In genomic region chr16:88064889-88065746, GRCh38 we compare ENCODE assay signal across 22 cellular contexts.
DNase-seq lines count a peak whose midpoint lies in the region; ATAC-seq, FAIRE-seq and TF ChIP-seq lines count a peak whose summit lies in the region.
"Had no signal": no experiment of that assay in that cellular context is flagged by ENCODE, and none has a peak within 500 bp of the region (broad histone marks: within the 10 kb centered on the region; RNA-seq: fewer than 3 reads in every experiment).

No MANE protein-coding gene starts in this region.

- H2BK12ac ChIP-seq in H1 (ENCODE audit: low read depth, low read length) (no peak overlapping the region), trophoblast cell (ENCODE audit: low read length) (no peak overlapping the region)

- H3K4me1 ChIP-seq in HepG2 (ENCODE audit: insufficient read depth, low read length) (no peaks in the 10 kb centered on the region), right lobe of liver (no peaks in the 10 kb centered on the region), H1 (replicated peaks in 1 of 4; ENCODE audit: control insufficient read depth in 3 of 4, insufficient read depth in 4 of 4, low read length in 3 of 4) (peaks cover 0 to 10% (median 6%) of the 10 kb centered on the region in 4 experiments; a peak in 4 of 7 replicates), trophoblast cell (ENCODE audit: control insufficient read depth in 1 of 2, insufficient read depth in 2 of 2, low read length in 2 of 2) (peaks cover 19 to 20% of the 10 kb centered on the region in 2 experiments)

- no peak for FAIRE-seq in HepG2 (lab: Jason Lieb, UNC)
- FAIRE-seq in H1 (lab: Jason Lieb, UNC): no peak
- FAIRE-seq: D721Med had no signal

- H2AK5ac ChIP-seq in H1 (ENCODE audit: low read depth, low read length): no peak overlapping the region
- no peak overlapping the region for H2AK5ac ChIP-seq in trophoblast cell (ENCODE audit: low read length)

- peak overlapping the region; percentile 9 for H4K5ac ChIP-seq in H1 (ENCODE audit: insufficient read length, low read depth, low read length)

- H2AFZ ChIP-seq in HepG2 (ENCODE audit: low read length) (no peak overlapping the region), H1 (ENCODE audit: low read length) (no peak overlapping the region), trophoblast cell (ENCODE audit: insufficient read depth, low read length, poor library complexity) (no peak overlapping the region)
- H2AFZ ChIP-seq: hepatocyte had no signal

- H3K4me3 Mint-ChIP-seq in nephron: no peak overlapping the region
- H3K4me3 Mint-ChIP-seq: activated naive CD8-positive, alpha-beta T cell; activated T-helper 1 cell treated with anti-CD3 and anti-CD28 coated beads, Interleukin-12 subunit alpha, Interleukin-12 subunit beta, Interleukin-2, Interleukin-4 antibody, amounts not matched to agents 30 ng/mL and 10 ng/mL and 1 ng/mL, durations not matched to agents 14 hours and 24 hours and 36 hours had no signal

- CTCF ChIA-PET in HepG2 (lab: Yijun Ruan, JAX; ENCODE audit: low intra/inter-chr PET ratio, low total read pairs): no interaction called here
- CTCF ChIA-PET in H1 (lab: Charles Lee; ENCODE audit: partially characterized antibody): no interaction called here

- peak overlapping the region; percentile 58 for H2BK120ac ChIP-seq in H1 (replicated peaks; ENCODE audit: low read depth, low read length)
- no peak overlapping the region for H2BK120ac ChIP-seq in trophoblast cell (ENCODE audit: insufficient read depth, low read length, poor library complexity)

- no peak overlapping the region for H2BK15ac ChIP-seq in H1 (ENCODE audit: low read length)

- H4K20me1 ChIP-seq in HepG2 (ENCODE audit: insufficient read depth, low read length) (no peaks in the 10 kb centered on the region), H1 (replicated peaks in 1 of 2; ENCODE audit: control insufficient read depth in 1 of 2, insufficient read depth in 2 of 2, low read length in 2 of 2) (no peaks in the 10 kb centered on the region)

- peak overlapping the region in 2 of 3 experiments; percentile 42 to 63 for H3K27ac Mint-ChIP-seq in nephron
- H3K27ac Mint-ChIP-seq: activated naive CD8-positive, alpha-beta T cell; activated T-helper 1 cell treated with anti-CD3 and anti-CD28 coated beads, Interleukin-12 subunit alpha, Interleukin-12 subunit beta, Interleukin-2, Interleukin-4 antibody, amounts not matched to agents 30 ng/mL and 10 ng/mL and 1 ng/mL, durations not matched to agents 14 hours and 24 hours and 36 hours had no signal

- H3K23ac ChIP-seq in H1 (ENCODE audit: insufficient read length): no peak overlapping the region
- H3K23ac ChIP-seq in trophoblast cell (ENCODE audit: low read length): no peak overlapping the region

- TF ChIP-seq EP300 in HepG2 (IDR thresholded peaks at IDR 0.05; ENCODE audit: low read depth in 2 of 2, low read length in 2 of 2) (no peak), HepG2 (CRISPR knock-in tag; IDR thresholded peaks at IDR 0.05; ENCODE audit: borderline replicate concordance) (no peak), H1 (IDR thresholded peaks at IDR 0.05; ENCODE audit: borderline replicate concordance in 1 of 2, low read depth in 2 of 2, low read length in 2 of 2) (no peak)

- no TSS peak for BruUV-seq in HepG2 (replicated peaks; lab: Mats Ljungman, UMichigan)

- no peaks in the 10 kb centered on the region for H3K27me3 ChIP-seq in HepG2 (ENCODE audit: control insufficient read depth in 1 of 2, insufficient read depth in 2 of 2, low read length in 2 of 2)
- no peaks in the 10 kb centered on the region for H3K27me3 ChIP-seq in right lobe of liver
- no peaks in the 10 kb centered on the region for H3K27me3 ChIP-seq in H1 (replicated peaks in 1 of 4; ENCODE audit: control insufficient read depth in 3 of 4, extremely low read depth in 1 of 4, insufficient read depth in 3 of 4, low read length in 3 of 4)
- no peaks in the 10 kb centered on the region for H3K27me3 ChIP-seq in trophoblast cell (ENCODE audit: insufficient read depth, low read length)
- H3K27me3 ChIP-seq: hepatocyte had no signal

- H3K27ac ChIP-seq in HepG2 (ENCODE audit: extremely low read length, insufficient read depth, low read length): no peak overlapping the region
- H3K27ac ChIP-seq in right lobe of liver: no peak overlapping the region
- H3K27ac ChIP-seq in H1 (ENCODE audit: low read depth, low read length): no peak overlapping the region
- H3K27ac ChIP-seq in trophoblast cell (ENCODE audit: low read depth, low read length): no peak overlapping the region
- H3K27ac ChIP-seq: coronary artery, hepatocyte, SK-N-MC had no signal

- H3K79me1 ChIP-seq in H1 (ENCODE audit: low read depth, low read length) (no peaks in the 10 kb centered on the region), trophoblast cell (ENCODE audit: low read length) (peaks cover 8% of the 10 kb centered on the region)

- H3K36me3 Mint-ChIP-seq in nephron (ENCODE audit: low read depth): peaks cover 13% of the 10 kb centered on the region

- peaks cover 42% of the 10 kb centered on the region for H3K4me1 Mint-ChIP-seq in nephron

- H3K18ac ChIP-seq in H1 (ENCODE audit: extremely low read depth, low read length) (no peak overlapping the region; the same call in 1 of the 2 replicates), trophoblast cell (ENCODE audit: low read length) (no peak overlapping the region)

- no peak overlapping the region for H3K56ac ChIP-seq in H1 (replicated peaks; ENCODE audit: insufficient read length, low read depth, low read length)

- no peak overlapping the region for H4K91ac ChIP-seq in H1 (replicated peaks; ENCODE audit: insufficient read length, low read length)
- H4K91ac ChIP-seq in trophoblast cell (ENCODE audit: low read depth, low read length): no peak overlapping the region

- TF ChIP-seq RAD21 in HepG2 (CRISPR knock-in tag; IDR thresholded peaks at IDR 0.05): no peak
- TF ChIP-seq RAD21 in H1 (IDR thresholded peaks at IDR 0.05 in 1 of 2, conservative IDR thresholded peaks at IDR 0.05 in 1 of 2; ENCODE audit: low read depth in 2 of 2, low read length in 2 of 2): no peak

- in situ Hi-C loops in HepG2 (cut with HindIII; ENCODE audit: extremely low pct_ligation_motif_present, low pct_unique_long_range_greater_than_20kb): no loop called here

- 92% methylated on average over 19 of the region's 19 CpGs for WGBS in HepG2 (ENCODE audit: low lambda C conversion rate)
- WGBS in right lobe of liver (ENCODE audit: insufficient coverage, low coverage, low lambda C conversion rate, missing lambda C conversion rate): 98% methylated on average over 9 of the region's 19 CpGs
- 83% methylated on average over 19 of the region's 19 CpGs; no CpG with 5 or more reads in 1 of the 2 experiments for WGBS in H1 (ENCODE audit: extremely low coverage in 1 of 2, insufficient coverage in 1 of 2, insufficient read length in 1 of 2, insufficient replicate concordance in 2 of 2, low coverage in 1 of 2, low lambda C conversion rate in 2 of 2, missing lambda C conversion rate in 1 of 2), 2 experiments
- no CpG with 5 or more reads among the region's 19 CpGs for WGBS in trophoblast cell (ENCODE audit: extremely low coverage, insufficient coverage, insufficient read length)

- POLR2A ChIA-PET in HepG2 (lab: Yijun Ruan, JAX) (no interaction called here), H1 (lab: Charles Lee; ENCODE audit: partially characterized antibody) (no interaction called here)

- no peak overlapping the region for H3K14ac ChIP-seq in H1 (ENCODE audit: insufficient read length)
- no peak overlapping the region for H3K14ac ChIP-seq in trophoblast cell (ENCODE audit: low read length)

- H4K12ac ChIP-seq in trophoblast cell (ENCODE audit: low read depth, low read length): no peak overlapping the region

- no peak overlapping the region for H3K9ac ChIP-seq in HepG2 (ENCODE audit: insufficient read depth, low read depth, low read length)
- no peak overlapping the region for H3K9ac ChIP-seq in H1 (replicated peaks in 1 of 4; ENCODE audit: extremely low read depth in 1 of 4, low read depth in 3 of 4, low read length in 3 of 4)
- no peak overlapping the region for H3K9ac ChIP-seq in trophoblast cell (ENCODE audit: low read length)

- no peak overlapping the region for H2BK20ac ChIP-seq in H1 (ENCODE audit: low read length)

- H3K4ac ChIP-seq in H1 (replicated peaks; ENCODE audit: insufficient read length, low read depth, low read length) (no peak overlapping the region), trophoblast cell (ENCODE audit: low read depth, low read length) (no peak overlapping the region)

- TF ChIP-seq CTCF in HepG2 (CRISPR knock-in tag; IDR thresholded peaks at IDR 0.05) (no peak), right lobe of liver (IDR thresholded peaks at IDR 0.05) (no peak), H1 (IDR thresholded peaks at IDR 0.05; ENCODE audit: control extremely low read depth in 1 of 3, insufficient read depth in 1 of 3, low read depth in 1 of 3, low read length in 3 of 3) (no peak), nephron (IDR thresholded peaks at IDR 0.05; ENCODE audit: unreplicated experiment in 3 of 3) (no peak)

- H3K79me2 ChIP-seq in HepG2 (ENCODE audit: insufficient read depth, low read length) (no peaks in the 10 kb centered on the region), H1 (ENCODE audit: control insufficient read depth in 1 of 2, insufficient read depth in 2 of 2, low read length in 2 of 2) (no peaks in the 10 kb centered on the region), trophoblast cell (ENCODE audit: control insufficient read depth, insufficient read depth, low read length, poor library complexity) (no peaks in the 10 kb centered on the region)
- H3K79me2 ChIP-seq: hepatocyte had no signal

- no peak for ATAC-seq in HepG2
- no peak for ATAC-seq in right lobe of liver
- no peak for ATAC-seq in HG03025 (IDR thresholded peaks at IDR 0.05; ENCODE audit: low FRiP score, unreplicated experiment)

- H3K4me3 ChIP-seq in HepG2 (replicated peaks in 1 of 3; ENCODE audit: insufficient read depth in 1 of 3, low read depth in 2 of 3, low read length in 3 of 3) (no peak overlapping the region), right lobe of liver (no peak overlapping the region), H1 (ENCODE audit: extremely low read depth in 1 of 4, insufficient read depth in 2 of 4, low read depth in 3 of 4, low read length in 4 of 4) (no peak overlapping the region), trophoblast cell (ENCODE audit: low read depth, low read length) (no peak overlapping the region)
- H3K4me3 ChIP-seq: coronary artery, hepatocyte, lung, SK-N-MC had no signal

- no peaks in the 10 kb centered on the region for H3K27me3 Mint-ChIP-seq in nephron (ENCODE audit: low read depth)
- H3K27me3 Mint-ChIP-seq: activated naive CD8-positive, alpha-beta T cell had no signal

- TF ChIP-seq POLR2A in HepG2 (IDR thresholded peaks at IDR 0.05; ENCODE audit: insufficient read depth in 1 of 2, low read depth in 2 of 2, low read length in 2 of 2) (no peak), right lobe of liver (IDR thresholded peaks at IDR 0.05) (no peak), H1 (IDR thresholded peaks at IDR 0.05; ENCODE audit: control extremely low read depth in 1 of 2, low read depth in 2 of 2, low read length in 2 of 2) (no peak)

- H3K9me3 ChIP-seq in HepG2 (ENCODE audit: low read length) (no peaks in the 10 kb centered on the region), right lobe of liver (no peaks in the 10 kb centered on the region), H1 (ENCODE audit: insufficient read depth in 2 of 2, low read depth in 1 of 2, low read length in 1 of 2) (no peaks in the 10 kb centered on the region), trophoblast cell (ENCODE audit: insufficient read depth, low read depth, low read length) (peaks cover 3% of the 10 kb centered on the region)

- peaks cover 7 to 24% of the 10 kb centered on the region in 2 experiments; a peak in 4 of 5 replicates for H3K36me3 ChIP-seq in HepG2 (replicated peaks in 1 of 2; ENCODE audit: control insufficient read depth in 1 of 2, insufficient read depth in 2 of 2, low read length in 2 of 2)
- H3K36me3 ChIP-seq in right lobe of liver: peaks cover 0 to 28% (median 2%) of the 10 kb centered on the region in 4 donors
- peaks cover 0 to 6% (median 1%) of the 10 kb centered on the region in 4 experiments; a peak in 1 of 8 replicates for H3K36me3 ChIP-seq in H1 (ENCODE audit: control insufficient read depth in 2 of 4, insufficient read depth in 4 of 4, low read length in 3 of 4)
- H3K36me3 ChIP-seq in trophoblast cell (ENCODE audit: control insufficient read depth in 1 of 2, insufficient read depth in 2 of 2, low read length in 2 of 2): peaks cover 21 to 23% of the 10 kb centered on the region in 2 experiments

- peak overlapping the region; percentile 46; the same call in 1 of the 2 replicates for H4K8ac ChIP-seq in H1 (ENCODE audit: extremely low read depth, insufficient read depth, low read length)
- no peak overlapping the region for H4K8ac ChIP-seq in trophoblast cell (ENCODE audit: low read depth, low read length)

- intact Hi-C loops in HepG2 (cut with micrococcal nuclease; ENCODE audit: unreplicated experiment): no loop called here
- intact Hi-C loops in right lobe of liver (cut with DNase I): no loop called here

- H2BK5ac ChIP-seq in H1 (ENCODE audit: low read depth, low read length) (no peak overlapping the region; the same call in 1 of the 2 replicates), trophoblast cell (ENCODE audit: low read depth, low read length, poor library complexity) (no peak overlapping the region)

- H3K9me3 Mint-ChIP-seq in nephron: no peaks in the 10 kb centered on the region
- H3K9me3 Mint-ChIP-seq: activated T-helper 1 cell treated with anti-CD3 and anti-CD28 coated beads, Interleukin-12 subunit alpha, Interleukin-12 subunit beta, Interleukin-2, Interleukin-4 antibody, amounts not matched to agents 30 ng/mL and 10 ng/mL and 1 ng/mL, durations not matched to agents 14 hours and 24 hours and 36 hours had no signal

- no peaks in the 10 kb centered on the region for H3K23me2 ChIP-seq in H1 (ENCODE audit: low read depth, low read length)

- DNase-seq in HepG2 (ENCODE audit: low spot score): no peak
- DNase-seq in right lobe of liver: no peak
- no peak for DNase-seq in H1 (ENCODE audit: low read depth in 1 of 2, low spot score in 2 of 2)
- no peak for DNase-seq in NK-92 treated with Interleukin-12 subunit alpha and Interleukin-12 subunit beta, amount 100 ng/mL, for 24 hours (lab: John Stamatoyannopoulos, UW)
- DNase-seq in trophoblast cell: no peak
- DNase-seq in hippocampal formation (lab: John Stamatoyannopoulos, UW): no peak
- DNase-seq: activated CD4-positive, alpha-beta T cell treated with anti-CD3 and anti-CD28 coated beads for 4 hours; islet precursor cell; MM.1S; NCI-H1417 treated with DMSO at 0.1 percent for 48 hours; NCI-H2107; NCI-H510A treated with DMSO at 0.1 percent for 48 hours; T-helper 2 cell had no signal

- H3K4me2 ChIP-seq in HepG2 (ENCODE audit: low read depth, low read length) (no peak overlapping the region), H1 (ENCODE audit: insufficient read depth in 1 of 2, low read depth in 2 of 2, low read length in 2 of 2) (no peak overlapping the region), trophoblast cell (ENCODE audit: low read length) (no peak overlapping the region)
- H3K4me2 ChIP-seq: hepatocyte had no signal
